In genomic region chr21:43717166-43717853, GRCh38 we compare ENCODE assay signal across 15 cellular contexts.
DNase-seq lines count a peak whose midpoint lies in the region; ATAC-seq and TF ChIP-seq lines count a peak whose summit lies in the region.
"Had no signal": no experiment of that assay in that cellular context is flagged by ENCODE, and none has a peak within 500 bp of the region (broad histone marks: within the 10 kb centered on the region; RNA-seq: fewer than 3 reads in every experiment).

No MANE protein-coding gene starts in this region.

- no peak for ATAC-seq in memory B cell (ENCODE audit: low read depth)
- ATAC-seq in HG03095 (IDR thresholded peaks at IDR 0.05; ENCODE audit: unreplicated experiment), result no peak

- H3K27me3 Mint-ChIP-seq in memory B cell, result peaks cover 7% of the 10 kb centered on the region

- DNase-seq in AG10803 (ENCODE audit: low read depth) (peak; percentile 28), D341Med (ENCODE audit: low spot score) (peak; percentile 14), RWPE1 (ENCODE audit: low spot score) (no peak), memory B cell (ENCODE audit: low spot score in 2 of 2) (no peak), substantia nigra (lab: John Stamatoyannopoulos, UW) (no peak), NOMO-1 (lab: John Stamatoyannopoulos, UW; ENCODE audit: unreplicated experiment in 2 of 2) (no peak), NCI-H187 treated with DMSO at 0.1 percent for 48 hours (lab: John Stamatoyannopoulos, UW) (no peak)
- DNase-seq: left ventricle myocardium inferior; NCI-H1417 treated with DMSO at 0.1 percent for 48 hours; NCI-H748 treated with DMSO at 0.1 percent for 48 hours; SK-N-SH; stimulated activated naive CD4-positive, alpha-beta T cell had no signal

- no peaks in the 10 kb centered on the region for H3K9me3 Mint-ChIP-seq in memory B cell

- POLR2A ChIA-PET in RWPE1 (lab: Yijun Ruan, JAX; ENCODE audit: low non-redundant PET), result no interaction called here

- H3K4me1 Mint-ChIP-seq in memory B cell, result peaks cover 36% of the 10 kb centered on the region

- H3K4me3 ChIP-seq in AG10803 (ENCODE audit: low read length), result no peak overlapping the region

- TF ChIP-seq CTCF in AG10803 (conservative IDR thresholded peaks at IDR 0.05; ENCODE audit: low read length) (no peak), RWPE1 (conservative IDR thresholded peaks at IDR 0.05; ENCODE audit: low read depth) (no peak)

- peak overlapping the region; percentile 8 for H3K27ac Mint-ChIP-seq in memory B cell

- H3K36me3 Mint-ChIP-seq in memory B cell, result no peaks in the 10 kb centered on the region

- peak overlapping the region; percentile 46 for H3K4me3 Mint-ChIP-seq in memory B cell

- CTCF ChIA-PET in RWPE1 (lab: Yijun Ruan, JAX), result no interaction called here

- H3K27ac ChIP-seq in RWPE1 (peak overlapping the region; percentile 99), substantia nigra (ENCODE audit: low read depth, low read length, poor library complexity, severe bottlenecking) (no peak overlapping the region)
- H3K27ac ChIP-seq: GM23248, parathyroid adenoma had no signal

Comparison
In these comparisons a context has a peak if more than half of its experiments do, and no peak if none do; other contexts are left out.
1. DNase-seq: peak in AG10803 (single experiment) and D341Med (single experiment); none in RWPE1 (single experiment), memory B cell (0 of 2), substantia nigra (0 of 49), NOMO-1 (0 of 2) and NCI-H187 treated with DMSO at 0.1 percent for 48 hours (single experiment).